Comparison of ENCODE assay signal across 8 cellular contexts in the genomic region with DNA sequence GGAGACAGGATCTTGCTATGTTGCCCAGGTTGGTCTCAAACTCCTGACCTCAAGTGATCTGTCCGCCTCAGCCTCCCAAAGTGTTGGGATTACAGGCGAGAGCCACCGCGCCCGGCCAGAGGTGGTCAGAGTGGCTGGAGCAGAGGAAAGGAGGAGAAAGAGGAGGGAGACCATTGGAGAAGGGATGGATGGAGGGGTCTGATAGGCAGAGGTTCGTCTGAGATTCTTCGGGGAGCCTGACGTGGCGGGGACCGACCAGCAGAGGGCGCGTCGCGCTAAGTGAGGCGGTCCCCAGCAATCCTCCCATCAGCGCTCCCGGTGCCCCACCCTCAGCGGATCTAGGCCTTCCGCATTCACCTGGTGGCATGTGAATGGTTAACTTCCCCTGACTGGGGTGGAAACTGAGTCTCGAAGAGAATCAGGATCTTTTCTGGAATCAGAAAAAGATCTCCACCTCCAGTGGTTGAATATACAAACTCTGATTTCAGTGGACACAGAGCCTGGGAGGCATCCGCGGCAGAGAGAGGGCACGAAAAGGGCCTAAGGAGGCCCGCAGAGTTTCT. TPM values are rescaled to one million over a fixed set of nuclear protein-coding genes. Genes with fewer than 3 reads are reported as not detected.
DNase-seq lines count a peak whose midpoint lies in the region; ATAC-seq and TF ChIP-seq lines count a peak whose summit lies in the region.

No MANE protein-coding gene starts in this region.

- H3K9me3 Mint-ChIP-seq in glutamatergic neuron (ENCODE audit: unreplicated experiment), result peaks cover 5% of the 10 kb centered on the region

- ATAC-seq in GM21381 (IDR thresholded peaks at IDR 0.05; ENCODE audit: unreplicated experiment), result no peak

- H3K27ac ChIP-seq in SJCRH30 (no peak overlapping the region), uterus (peak overlapping the region; percentile 46 to 54)

- H3K27me3 ChIP-seq in SJCRH30 (peaks cover 2% of the 10 kb centered on the region; the same call in 1 of the 2 replicates), uterus (no peaks in the 10 kb centered on the region)

- intact Hi-C loops in uterus (cut with DNase I; ENCODE audit: low total_unique reads), result no loop called here

- H3K9me3 ChIP-seq in SJCRH30 (replicated peaks), result no peaks in the 10 kb centered on the region
- H3K9me3 ChIP-seq in uterus, result no peaks in the 10 kb centered on the region

- H3K27me3 Mint-ChIP-seq in glutamatergic neuron (ENCODE audit: unreplicated experiment), result peaks cover 2% of the 10 kb centered on the region

- TF ChIP-seq CTCF in glutamatergic neuron (IDR thresholded peaks at IDR 0.05; ENCODE audit: partially characterized antibody, unreplicated experiment) (peak; percentile 96), uterus (IDR thresholded peaks at IDR 0.05) (peak; percentile 93 to 95 (median 94))

- H3K4me1 ChIP-seq in SJCRH30 (peaks cover 18% of the 10 kb centered on the region), uterus (no peaks in the 10 kb centered on the region)

- no peak overlapping the region for H3K27ac Mint-ChIP-seq in glutamatergic neuron (ENCODE audit: unreplicated experiment)

- no peak for TF ChIP-seq POLR2A in uterus (IDR thresholded peaks at IDR 0.05)

- in situ Hi-C loops in G401 (cut with HindIII; ENCODE audit: low sequenced_read_pairs), result no loop called here

- peak overlapping the region; percentile 49 for H3K4me3 Mint-ChIP-seq in glutamatergic neuron (ENCODE audit: unreplicated experiment)

- no peaks in the 10 kb centered on the region for H3K4me1 Mint-ChIP-seq in glutamatergic neuron (ENCODE audit: low read depth, unreplicated experiment)

- H3K36me3 Mint-ChIP-seq in glutamatergic neuron (ENCODE audit: unreplicated experiment), result no peaks in the 10 kb centered on the region

- H3K36me3 ChIP-seq in SJCRH30, result peaks cover 10% of the 10 kb centered on the region; the same call in 1 of the 2 replicates
- H3K36me3 ChIP-seq in uterus, result no peaks in the 10 kb centered on the region

- no peak overlapping the region for H3K4me3 ChIP-seq in SJCRH30
- no peak overlapping the region for H3K4me3 ChIP-seq in uterus

- DNase-seq in G401 (ENCODE audit: low spot score) (peak; percentile 69), HuH-7 (ENCODE audit: low spot score) (peak; percentile 83), SJCRH30 (peak; percentile 72 to 87), glutamatergic neuron (peak; percentile 88), pons (ENCODE audit: low spot score) (peak; percentile 34), uterus (peak; percentile 74 to 82)
- DNase-seq in activated effector memory CD4-positive, alpha-beta T cell treated with anti-CD3 and anti-CD28 coated beads, Interleukin-2, amount 50 U/mL, for 16 hours, result peak; percentile 92

RNA-seq across cellular contexts. Expression of a gene that starts 8.8 kb away (rescaled TPM):
- 35.0 and 41.1 TPM in 2 replicates for total RNA-seq in G401 (2014; rRNA removed; shearing (Covaris generic))
- total RNA-seq in SJCRH30 (2014; rRNA removed; shearing (Covaris generic)), result 27.6 and 31.2 TPM in 2 replicates
- total RNA-seq in glutamatergic neuron (ENCODE audit: unreplicated experiment), result 61.2 TPM
- 10 to 100 TPM in 3 of 4 donors, under 1 TPM in 1; 0.88 to 31.2 (median 24.4) TPM for total RNA-seq in uterus

RNA-seq across cellular contexts. Expression of a gene that starts 11.5 kb away (rescaled TPM):
- total RNA-seq in G401 (2014; rRNA removed; shearing (Covaris generic)), result 3.1 and 4.3 TPM in 2 replicates
- total RNA-seq in SJCRH30 (2014; rRNA removed; shearing (Covaris generic)), result 2.7 and 3.0 TPM in 2 replicates
- total RNA-seq in glutamatergic neuron (ENCODE audit: unreplicated experiment), result 98.8 TPM
- total RNA-seq in uterus, result 10 to 100 TPM in 1 of 4 donors, 1 to 10 TPM in 2, under 1 TPM in 1; 0.51 to 12.6 (median 7.6) TPM

RNA-seq across cellular contexts. Expression of a gene that starts 31.0 kb away (rescaled TPM):
- not detected in 2 replicates for total RNA-seq in G401 (2014; rRNA removed; shearing (Covaris generic))
- not detected in 2 replicates for total RNA-seq in SJCRH30 (2014; rRNA removed; shearing (Covaris generic))
- not detected for total RNA-seq in glutamatergic neuron (ENCODE audit: unreplicated experiment)
- total RNA-seq in uterus, result 100 to 1,000 TPM in 2 of 4 donors, 10 to 100 TPM in 1, 1 to 10 TPM in 1; 4.7 to 204 (median 87.4) TPM

RNA-seq across cellular contexts. Expression of a gene that starts 36.8 kb away (rescaled TPM):
- 15.0 and 28.2 TPM in 2 replicates for total RNA-seq in G401 (2014; rRNA removed; shearing (Covaris generic))
- 34.2 and 37.5 TPM in 2 replicates for total RNA-seq in SJCRH30 (2014; rRNA removed; shearing (Covaris generic))
- total RNA-seq in glutamatergic neuron (ENCODE audit: unreplicated experiment) (81.2 TPM), uterus (10 to 100 TPM in 2 of 4 donors, 1 to 10 TPM in 2; 2.8 to 22.2 (median 8.9) TPM)

RNA-seq across cellular contexts. Expression of a gene that starts 40.5 kb away (rescaled TPM):
- total RNA-seq in G401 (2014; rRNA removed; shearing (Covaris generic)), result 19.0 and 25.4 TPM in 2 replicates
- total RNA-seq in SJCRH30 (2014; rRNA removed; shearing (Covaris generic)), result 68.5 and 69.0 TPM in 2 replicates
- 80.7 TPM for total RNA-seq in glutamatergic neuron (ENCODE audit: unreplicated experiment)
- 100 to 1,000 TPM in 2 of 4 donors, 10 to 100 TPM in 2; 30.9 to 289 (median 97.2) TPM for total RNA-seq in uterus

Comparison
In these comparisons a context has a peak if more than half of its experiments do, and no peak if none do; other contexts are left out.
1. DNase-seq: peak in every context shown above with its lines; median percentile 92 in activated effector memory CD4-positive, alpha-beta T cell treated with anti-CD3 and anti-CD28 coated beads, Interleukin-2, amount 50 U/mL, for 16 hours; 88 in glutamatergic neuron; 83 in HuH-7; 80 in SJCRH30; 78 in uterus; 69 in G401; 34 in pons.